Comparison of ENCODE assay signal across 8 cellular contexts in the genomic region with DNA sequence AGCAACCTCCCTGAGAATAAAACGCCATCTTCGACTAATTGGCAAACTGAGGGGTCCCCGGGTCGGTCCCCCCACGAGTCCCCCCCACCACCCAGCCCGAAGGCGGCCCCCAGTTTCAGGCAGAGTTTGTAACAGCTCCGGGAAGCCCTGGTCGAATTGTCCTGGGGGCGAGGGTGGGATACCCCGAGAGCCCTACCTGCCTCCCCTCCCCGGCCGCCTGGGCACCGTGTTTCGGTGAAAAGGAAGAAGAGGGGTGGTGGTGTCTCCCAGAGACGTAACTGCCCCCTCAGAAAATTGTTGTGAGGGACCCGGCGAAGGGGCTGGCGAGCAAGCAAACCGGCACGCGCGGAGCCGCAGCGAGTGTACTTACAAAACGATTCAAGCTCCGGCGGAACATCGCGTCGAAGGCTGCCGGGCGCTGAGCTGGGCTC. TPM values are rescaled to one million over a fixed set of nuclear protein-coding genes. Genes with fewer than 3 reads are reported as not detected.
DNase-seq lines count a peak whose midpoint lies in the region; ATAC-seq and TF ChIP-seq lines count a peak whose summit lies in the region.

No MANE protein-coding gene starts in this region.

- POLR2A ChIA-PET in CD4-positive, alpha-beta memory T cell (lab: Charles Lee; ENCODE audit: partially characterized antibody) = no interaction called here

- H3K9me3 Mint-ChIP-seq in CD4-positive, alpha-beta memory T cell = no peaks in the 10 kb centered on the region

- H3K27me3 Mint-ChIP-seq in CD4-positive, alpha-beta memory T cell = no peaks in the 10 kb centered on the region

- H3K4me1 ChIP-seq in CD4-positive, alpha-beta memory T cell (ENCODE audit: insufficient read depth, low read length) = peaks cover 16% of the 10 kb centered on the region
- H3K4me1 ChIP-seq in effector memory CD4-positive, alpha-beta T cell (ENCODE audit: control insufficient read depth, insufficient read depth, low read length, poor library complexity, severe bottlenecking) = peaks cover 11% of the 10 kb centered on the region
- peaks cover 11% of the 10 kb centered on the region for H3K4me1 ChIP-seq in neuron (ENCODE audit: insufficient read depth, low read length)

- no peaks in the 10 kb centered on the region for H3K9me3 ChIP-seq in CD4-positive, alpha-beta memory T cell (ENCODE audit: control insufficient read depth in 1 of 2, low read length in 2 of 2)
- H3K9me3 ChIP-seq in effector memory CD4-positive, alpha-beta T cell (ENCODE audit: control insufficient read depth, low read length) = no peaks in the 10 kb centered on the region
- no peaks in the 10 kb centered on the region for H3K9me3 ChIP-seq in neuron (ENCODE audit: low read length)

- DNase-seq in CD4-positive, alpha-beta memory T cell = peak in 2 of 5 donors; percentile 10 to 44
- DNase-seq in NB4 (ENCODE audit: low read depth) = no peak
- DNase-seq in effector memory CD4-positive, alpha-beta T cell = no peak
- no peak for DNase-seq in COLO668 (lab: John Stamatoyannopoulos, UW; ENCODE audit: unreplicated experiment)
- no peak for DNase-seq in stimulated activated CD4-positive, alpha-beta T cell treated with anti-CD3 and anti-CD28 coated beads, Interleukin-2, amount 100 ng/mL, for 24 hours
- DNase-seq in AG20443 (ENCODE audit: low spot score) = no peak

- H2AFZ ChIP-seq in neuron (ENCODE audit: low read depth, low read length) = peak overlapping the region; percentile 67

- H3K27ac ChIP-seq in CD4-positive, alpha-beta memory T cell (ENCODE audit: low read depth, low read length) = peak overlapping the region; percentile 90
- peak overlapping the region; percentile 90 for H3K27ac ChIP-seq in effector memory CD4-positive, alpha-beta T cell (ENCODE audit: insufficient read depth, low read length, poor library complexity, severe bottlenecking)

- H3K36me3 Mint-ChIP-seq in CD4-positive, alpha-beta memory T cell = peaks cover 0 to 5% of the 10 kb centered on the region in 2 donors

- no peak for ATAC-seq in HG03108 (IDR thresholded peaks at IDR 0.05; ENCODE audit: unreplicated experiment)

- H3K27me3 ChIP-seq in CD4-positive, alpha-beta memory T cell (ENCODE audit: insufficient read depth, low read length) = no peaks in the 10 kb centered on the region
- H3K27me3 ChIP-seq in effector memory CD4-positive, alpha-beta T cell (replicated peaks; ENCODE audit: control insufficient read depth, insufficient read depth, low read length, poor library complexity, severe bottlenecking) = no peaks in the 10 kb centered on the region
- H3K27me3 ChIP-seq in neuron (ENCODE audit: insufficient read depth, low read length) = no peaks in the 10 kb centered on the region

- TF ChIP-seq CTCF in NB4 (IDR thresholded peaks at IDR 0.05; ENCODE audit: low read depth, low read length) = no peak

- peak overlapping the region; percentile 17 to 47 for H3K4me3 ChIP-seq in CD4-positive, alpha-beta memory T cell (ENCODE audit: low read length in 2 of 2)
- peak overlapping the region; percentile 69 for H3K4me3 ChIP-seq in NB4 (ENCODE audit: low read depth, low read length)
- H3K4me3 ChIP-seq in effector memory CD4-positive, alpha-beta T cell (ENCODE audit: insufficient read depth, low read depth, low read length, poor library complexity, severe bottlenecking) = peak overlapping the region; percentile 58
- H3K4me3 ChIP-seq in neuron (ENCODE audit: low read length) = peak overlapping the region; percentile 67

- intact Hi-C loops in CD4-positive, alpha-beta memory T cell (cut with micrococcal nuclease) = no loop called here

- no peaks in the 10 kb centered on the region for H3K36me3 ChIP-seq in CD4-positive, alpha-beta memory T cell (ENCODE audit: insufficient read depth, low read length)
- H3K36me3 ChIP-seq in effector memory CD4-positive, alpha-beta T cell (ENCODE audit: control insufficient read depth, insufficient read depth, low read length) = no peaks in the 10 kb centered on the region
- H3K36me3 ChIP-seq in neuron (ENCODE audit: insufficient read depth, low read length) = no peaks in the 10 kb centered on the region

- peak overlapping the region; percentile 77 to 87 (median 82) for H3K4me3 Mint-ChIP-seq in CD4-positive, alpha-beta memory T cell

- H3K27ac Mint-ChIP-seq in CD4-positive, alpha-beta memory T cell = peak overlapping the region in 6 of 7 donors; percentile 52 to 78 (median 64)

- CTCF ChIA-PET in CD4-positive, alpha-beta memory T cell (lab: Charles Lee; ENCODE audit: partially characterized antibody) = no interaction called here

- TF ChIP-seq POLR2A in NB4 (IDR thresholded peaks at IDR 0.05; ENCODE audit: extremely low read depth, insufficient read length) = no peak

- H3K4me1 Mint-ChIP-seq in CD4-positive, alpha-beta memory T cell = peaks cover 13 to 32% (median 22%) of the 10 kb centered on the region in 4 donors

RNA-seq across cellular contexts. Expression of a gene that starts 1.2 kb away (rescaled TPM):
- 10 to 100 TPM; 23.9 to 25.6 TPM for total RNA-seq in CD4-positive, alpha-beta memory T cell
- 1 to 10 TPM; 3.4 to 5.9 TPM for polyA plus RNA-seq in CD4-positive, alpha-beta memory T cell

RNA-seq across cellular contexts. Expression of a gene that starts 33.7 kb away (rescaled TPM):
- total RNA-seq in CD4-positive, alpha-beta memory T cell = not detected
- not detected for polyA plus RNA-seq in CD4-positive, alpha-beta memory T cell
